8 cellular contexts compared by ENCODE assay signal in the genomic region with DNA sequence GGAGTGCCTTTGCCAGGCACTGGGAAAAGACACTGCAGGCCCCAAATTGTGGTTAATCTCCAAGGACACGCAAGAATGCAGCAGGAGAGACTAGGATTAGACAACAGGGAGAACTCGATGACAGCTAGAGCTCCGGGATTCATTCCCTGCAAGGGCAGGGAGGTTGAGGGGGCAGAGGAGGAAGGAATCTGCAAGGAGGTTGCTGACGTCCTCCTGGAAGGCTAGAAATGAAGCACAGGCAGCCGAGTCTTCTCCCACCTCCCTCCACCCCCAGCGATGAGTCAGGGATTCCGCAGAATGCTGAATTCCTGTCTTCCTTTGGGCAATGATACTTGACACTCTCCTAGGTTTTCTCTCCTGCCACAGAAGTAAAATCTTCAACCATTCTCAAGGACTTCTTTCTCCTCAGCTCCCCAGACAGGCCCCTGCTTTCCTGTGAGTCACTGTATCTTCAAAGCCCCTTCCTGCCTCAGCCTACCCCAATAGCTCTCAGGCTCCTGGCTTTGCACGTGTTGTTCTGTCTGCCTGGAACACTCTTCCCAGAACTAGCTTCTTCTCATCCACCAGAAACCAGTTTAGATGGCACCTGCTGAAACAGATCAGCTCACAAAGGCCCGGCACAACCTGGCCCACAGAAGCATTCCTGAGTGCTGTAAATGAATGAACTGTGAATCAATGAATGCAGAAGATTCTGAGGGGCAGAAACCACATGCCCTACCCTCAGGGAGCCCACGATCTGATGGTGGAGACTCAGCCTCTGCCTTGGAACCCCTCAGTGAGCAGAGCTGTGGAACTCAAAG.
A peak's percentile ranks its signal among the peaks of the same experiment; 100 is the strongest.
DNase-seq lines count a peak whose midpoint lies in the region; ATAC-seq and TF ChIP-seq lines count a peak whose summit lies in the region.

No MANE protein-coding gene starts in this region.

- TF ChIP-seq CTCF in AG10803 (conservative IDR thresholded peaks at IDR 0.05; ENCODE audit: low read length) (no peak), mucosa of descending colon (IDR thresholded peaks at IDR 0.05) (no peak), testis (IDR thresholded peaks at IDR 0.05) (no peak)

- peak; percentile 97 for DNase-seq in AG10803 (ENCODE audit: low read depth)
- DNase-seq in LHCN-M2 (ENCODE audit: low read depth), result peak; percentile 99
- peak in 48 of 61 donors; percentile 7 to 93 (median 60) for DNase-seq in caudate nucleus (lab: John Stamatoyannopoulos, UW)
- peak in 1 of 3 donors; percentile 40 for DNase-seq in mucosa of descending colon
- DNase-seq in NCI-H345 treated with DMSO at 0.1 percent for 48 hours (lab: John Stamatoyannopoulos, UW; ENCODE audit: unreplicated experiment), result no peak
- no peak for DNase-seq in testis
- no peak for DNase-seq in NCI-H2107 treated with DMSO at 0.1 percent for 48 hours (lab: John Stamatoyannopoulos, UW; ENCODE audit: unreplicated experiment)

- intact Hi-C loops in mucosa of descending colon (cut with DNase I, micrococcal nuclease) (no loop called here), testis (cut with DNase I; ENCODE audit: low total_unique reads) (no loop called here)

- H3K4me1 ChIP-seq in mucosa of descending colon (ENCODE audit: low read depth) (no peaks in the 10 kb centered on the region), testis (peaks cover 7% of the 10 kb centered on the region)

- peak overlapping the region; percentile 76 for H3K27ac ChIP-seq in caudate nucleus (ENCODE audit: low read depth, low read length)
- no peak overlapping the region for H3K27ac ChIP-seq in testis

- ATAC-seq in mucosa of descending colon (peak; percentile 32), HG03139 (IDR thresholded peaks at IDR 0.05; ENCODE audit: unreplicated experiment) (no peak)

- 54% methylated on average over 10 of the region's 10 CpGs for WGBS in testis, 2 donors

- H3K4me3 ChIP-seq in AG10803 (ENCODE audit: low read length), result no peak overlapping the region
- no peak overlapping the region for H3K4me3 ChIP-seq in mucosa of descending colon
- H3K4me3 ChIP-seq in testis, result no peak overlapping the region

- no peaks in the 10 kb centered on the region for H3K36me3 ChIP-seq in mucosa of descending colon (ENCODE audit: low read depth)
- H3K36me3 ChIP-seq in testis (ENCODE audit: low read depth, missing control alignments), result no peaks in the 10 kb centered on the region

- no peak for TF ChIP-seq POLR2A in testis (IDR thresholded peaks at IDR 0.05)

- no peaks in the 10 kb centered on the region for H3K27me3 ChIP-seq in testis

- no peaks in the 10 kb centered on the region for H3K9me3 ChIP-seq in mucosa of descending colon
- H3K9me3 ChIP-seq in testis, result no peaks in the 10 kb centered on the region

Comparison
In these comparisons a context has a peak if more than half of its experiments do, and no peak if none do; other contexts are left out.
1. DNase-seq: peak in AG10803 (single experiment), LHCN-M2 (single experiment) and caudate nucleus (48 of 61); none in NCI-H345 treated with DMSO at 0.1 percent for 48 hours (single experiment), testis (single experiment) and NCI-H2107 treated with DMSO at 0.1 percent for 48 hours (single experiment).